33 cellular contexts compared by ENCODE assay signal in genomic region chr5:149279651-149280050, GRCh38.
"Had no signal": no experiment of that assay in that cellular context is flagged by ENCODE, and none has a peak within 500 bp of the region (broad histone marks: within the 10 kb centered on the region; RNA-seq: fewer than 3 reads in every experiment).

No MANE protein-coding gene starts in this region.

- H3K27ac ChIP-seq: ascending aorta, esophagus muscularis mucosa, pancreas, prostate gland, suprapubic skin, tibial artery, VCaP had no signal

- H3K27ac Mint-ChIP-seq: activated naive CD8-positive, alpha-beta T cell treated with anti-CD3 and anti-CD28 coated beads for 36 hours; activated T-cell treated with anti-CD3 and anti-CD28 coated beads, Interleukin-2, amount 50 U/mL, for 72 hours; effector memory CD8-positive, alpha-beta T cell; immature natural killer cell; mesothelial cell of epicardium; naive thymus-derived CD8-positive, alpha-beta T cell; T-helper 1 cell treated with Interleukin-12 subunit alpha and Interleukin-12 subunit beta and Interleukin-4 antibody, amounts not matched to agents 30 μg/mL and 1 μg/mL, for 36 hours had no signal

- H3K4me1 Mint-ChIP-seq: activated naive CD8-positive, alpha-beta T cell treated with anti-CD3 and anti-CD28 coated beads for 36 hours; immature natural killer cell; mesothelial cell of epicardium; naive thymus-derived CD8-positive, alpha-beta T cell; neural crest cell had no signal

- H3K36me3 Mint-ChIP-seq: activated naive CD8-positive, alpha-beta T cell treated with anti-CD3 and anti-CD28 coated beads for 36 hours; brain; immature natural killer cell; mesothelial cell of epicardium; naive thymus-derived CD8-positive, alpha-beta T cell had no signal

- ATAC-seq: activated T-cell treated with anti-CD3 and anti-CD28 coated beads, Interleukin-2, amount 50 U/mL, for 72 hours; effector memory CD8-positive, alpha-beta T cell; naive thymus-derived CD8-positive, alpha-beta T cell had no signal

- H3K4me3 ChIP-seq: adrenal gland, ascending aorta, esophagus muscularis mucosa, left lung, pancreas, prostate gland, suprapubic skin, tibial artery had no signal

- H3K36me3 ChIP-seq: adrenal gland, ascending aorta, esophagus muscularis mucosa, left lung, pancreas, prostate gland, suprapubic skin, tibial artery had no signal

- DNase-seq: activated CD4-positive, alpha-beta T cell treated with anti-CD3 and anti-CD28 coated beads for 4 hours; activated CD4-positive, alpha-beta T cell treated with anti-CD3 and anti-CD28 coated beads, Interleukin-2, amount 50 U/mL, for 4 hours; activated naive CD4-positive, alpha-beta T cell; activated naive CD8-positive, alpha-beta T cell treated with anti-CD3 and anti-CD28 coated beads for 36 hours; activated T-cell treated with anti-CD3 and anti-CD28 coated beads for 4 hours; activated T-cell treated with anti-CD3 and anti-CD28 coated beads, Interleukin-2, amount 50 U/mL, for 72 hours; adrenal gland; caudate nucleus; cortex of kidney; effector memory CD8-positive, alpha-beta T cell; glutamatergic neuron; hypothalamus; immature natural killer cell; kidney; left lung; naive thymus-derived CD8-positive, alpha-beta T cell; nucleus accumbens; pancreas; stimulated activated CD4-positive, alpha-beta T cell treated with anti-CD3 and anti-CD28 coated beads, Interleukin-15, amount 100 ng/mL, for 24 hours; stimulated activated CD4-positive, alpha-beta T cell treated with anti-CD3 and anti-CD28 coated beads, Interleukin-2, amount 100 ng/mL, for 24 hours; stimulated activated naive CD4-positive, alpha-beta T cell; SW 1271; T-helper 9 cell; tibial artery had no signal

- H3K4me3 Mint-ChIP-seq: activated naive CD8-positive, alpha-beta T cell treated with anti-CD3 and anti-CD28 coated beads for 36 hours; activated T-cell treated with anti-CD3 and anti-CD28 coated beads, Interleukin-2, amount 50 U/mL, for 72 hours; brain; effector memory CD8-positive, alpha-beta T cell; immature natural killer cell; mesothelial cell of epicardium; naive thymus-derived CD8-positive, alpha-beta T cell; neural crest cell; T-helper 1 cell treated with Interleukin-12 subunit alpha and Interleukin-12 subunit beta and Interleukin-4 antibody, amounts not matched to agents 30 μg/mL and 1 μg/mL, for 36 hours had no signal

- H3K27me3 ChIP-seq: adrenal gland, ascending aorta, esophagus muscularis mucosa, left lung, pancreas, suprapubic skin, tibial artery had no signal

- H3K9me3 Mint-ChIP-seq: activated naive CD8-positive, alpha-beta T cell treated with anti-CD3 and anti-CD28 coated beads for 36 hours; activated T-cell treated with anti-CD3 and anti-CD28 coated beads, Interleukin-2, amount 50 U/mL, for 72 hours; effector memory CD8-positive, alpha-beta T cell; immature natural killer cell; mesothelial cell of epicardium; naive thymus-derived CD8-positive, alpha-beta T cell; neural crest cell; T-helper 1 cell treated with Interleukin-12 subunit alpha and Interleukin-12 subunit beta and Interleukin-4 antibody, amounts not matched to agents 30 μg/mL and 1 μg/mL, for 36 hours had no signal

- H3K4me1 ChIP-seq: adrenal gland, ascending aorta, pancreas, prostate gland had no signal

- H3K9me3 ChIP-seq: adrenal gland, ascending aorta, esophagus muscularis mucosa, left lung, pancreas, prostate gland, suprapubic skin, tibial artery had no signal
